9 cellular contexts compared by ENCODE assay signal in genomic region chr18:64589000-64589399, GRCh38.
"Had no signal": no experiment of that assay in that cellular context is flagged by ENCODE, and none has a peak within 500 bp of the region (broad histone marks: within the 10 kb centered on the region; RNA-seq: fewer than 3 reads in every experiment).

No MANE protein-coding gene starts in this region.

- H3K4me1 ChIP-seq: HAP-1 had no signal

- H3K27ac Mint-ChIP-seq: HFFc6 had no signal

- H3K9me3 ChIP-seq: HAP-1 had no signal

- H3K27ac ChIP-seq: GM23248, HL-60 had no signal

- H3K9ac ChIP-seq: GM23248 had no signal

- H3K4me3 Mint-ChIP-seq: HFFc6 had no signal

- H3K4me3 ChIP-seq: GM23248, HAP-1, K562 had no signal

- ATAC-seq: HCT116, K562 had no signal

- H3K36me3 ChIP-seq: HAP-1 had no signal

- H2AFZ ChIP-seq: GM23248 had no signal

- FAIRE-seq: K562 had no signal

- DNase-seq: GM23248, GOT3, H7, HFFc6, IMR-90 had no signal
